ENCODE assay signal across 8 cellular contexts in the genomic region with DNA sequence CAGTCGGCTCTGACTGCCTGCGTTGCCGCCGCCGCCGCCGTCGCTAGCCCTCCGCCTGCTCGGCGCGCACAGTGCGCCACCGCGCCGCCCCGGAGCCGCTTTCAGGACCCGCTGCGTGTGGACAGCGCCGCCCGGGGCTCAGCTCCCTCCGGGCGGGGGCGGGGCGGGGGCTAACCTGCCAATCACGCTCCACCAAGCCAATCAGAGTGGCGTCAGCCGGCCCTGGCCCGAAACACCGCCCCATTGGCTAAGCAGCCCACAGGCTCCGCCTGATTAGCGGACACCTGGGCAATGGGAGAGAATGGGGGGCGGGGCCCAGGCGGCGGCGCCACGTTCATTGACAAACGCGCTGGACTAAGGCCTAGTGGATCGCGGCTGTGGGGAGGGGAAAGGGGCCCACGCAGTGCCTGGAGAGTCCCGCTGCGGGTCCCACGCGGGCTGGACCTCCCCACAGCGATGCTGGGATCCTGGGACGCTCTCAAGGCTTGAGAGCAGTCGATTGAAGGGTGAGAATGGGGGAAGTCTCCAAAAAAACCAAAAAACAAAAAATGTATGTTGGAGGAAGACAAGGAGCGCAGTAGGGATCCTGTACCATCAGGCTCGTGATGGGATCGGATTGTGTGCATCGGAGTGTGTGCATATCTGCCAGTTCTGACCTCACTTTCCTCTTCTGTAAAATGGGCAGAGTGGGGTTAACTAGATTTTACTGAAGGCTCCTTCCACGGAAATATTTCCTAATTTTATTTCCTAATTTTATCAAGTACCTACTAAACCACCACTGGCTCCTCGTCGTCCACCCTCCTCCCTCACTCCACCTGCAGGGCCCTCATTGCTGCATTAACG. TPM values are rescaled to one million over a fixed set of nuclear protein-coding genes. Genes with fewer than 3 reads are reported as not detected.
A peak's percentile ranks its signal among the peaks of the same experiment; 100 is the strongest.
DNase-seq lines count a peak whose midpoint lies in the region; ATAC-seq and TF ChIP-seq lines count a peak whose summit lies in the region.

No MANE protein-coding gene starts in this region.

- no peak for TF ChIP-seq RAD21 in Ishikawa (IDR thresholded peaks at IDR 0.05; ENCODE audit: low read depth)

- ATAC-seq in GM21619 (IDR thresholded peaks at IDR 0.05; ENCODE audit: unreplicated experiment) (peak; percentile 66), Panc1 (peak; percentile 97)

- TF ChIP-seq CTCF in Panc1 (IDR thresholded peaks at IDR 0.05) (no peak), neutrophil (IDR thresholded peaks at IDR 0.05) (no peak)

- H3K36me3 ChIP-seq in Panc1 (ENCODE audit: control insufficient read depth, insufficient read depth, low read length) (no peaks in the 10 kb centered on the region), neutrophil (no peaks in the 10 kb centered on the region)

- peak; percentile 98 for DNase-seq in DMS79 (lab: John Stamatoyannopoulos, UW)
- peak; percentile 65 for DNase-seq in Panc1 (ENCODE audit: low read depth, low spot score)
- peak; percentile 55 to 70 for DNase-seq in activated T-helper 1 cell treated with anti-CD3 and anti-CD28 coated beads, Interleukin-2, amount 50 U/mL, for 16 hours (ENCODE audit: low read depth in 1 of 2, low spot score in 1 of 2)
- DNase-seq in fibroblast of the conjunctiva (ENCODE audit: low read depth) = peak; percentile 67
- peak; percentile 60 for DNase-seq in superior temporal gyrus (ENCODE audit: extremely low spot score)

- H3K4me1 ChIP-seq in Panc1 (ENCODE audit: control insufficient read depth, insufficient read depth, low read length) (peaks cover 28% of the 10 kb centered on the region), neutrophil (ENCODE audit: control insufficient read depth in 1 of 2, insufficient read depth in 1 of 2, low read depth in 1 of 2, low read length in 1 of 2) (peaks cover 13 to 30% of the 10 kb centered on the region in 2 experiments)

- BruUV-seq in Panc1 (replicated peaks; lab: Mats Ljungman, UMichigan) = no TSS peak

- in situ Hi-C loops in Panc1 (cut with HindIII; ENCODE audit: low pct_unique_long_range_greater_than_20kb, low sequenced_read_pairs) = no loop called here

- peaks cover 62% of the 10 kb centered on the region for H3K27me3 ChIP-seq in Panc1 (ENCODE audit: control insufficient read depth, insufficient read depth, low read length)
- peaks cover 100% of the 10 kb centered on the region for H3K27me3 ChIP-seq in neutrophil

- CTCF ChIA-PET in Panc1 (lab: Charles Lee) = interaction anchor here (0.6 to 0.7 kb wide), 7 partner anchors 112 to 379 kb away, joined by 3 to 12 read pairs (median 3); no protein-coding TSS in a partner anchor

- POLR2A ChIA-PET in Panc1 (lab: Charles Lee) = interaction anchor here (0.6 kb wide), 4 partner anchors 53 to 866 kb away, joined by 4 to 8 read pairs (median 6); no protein-coding TSS in a partner anchor

- 0 out of 2 replicates have a peak, but pooled peaks have one; percentile 14 for TF ChIP-seq EP300 in Ishikawa (IDR thresholded peaks at IDR 0.05; ENCODE audit: borderline replicate concordance)

- H3K27ac ChIP-seq in Panc1 (ENCODE audit: low read length) (no peak overlapping the region), neutrophil (no peak overlapping the region)

- H3K4me3 ChIP-seq in Panc1 (ENCODE audit: low read depth in 2 of 2, low read length in 2 of 2) (peak overlapping the region; percentile 43 to 54), neutrophil (ENCODE audit: low read depth in 1 of 2, low read length in 1 of 2) (peak overlapping the region; percentile 15 to 30)

- H3K9me3 ChIP-seq in Panc1 (ENCODE audit: control insufficient read depth, insufficient read depth, low read depth, low read length) = no peaks in the 10 kb centered on the region
- H3K9me3 ChIP-seq in neutrophil = no peaks in the 10 kb centered on the region

- intact Hi-C loops in Panc1 (cut with micrococcal nuclease; ENCODE audit: unreplicated experiment) = no loop called here

TF ChIP-seq in Ishikawa, 13 proteins besides CTCF, POLR2A, EP300 and RAD21:
- TF ChIP-seq, protein P1, sequence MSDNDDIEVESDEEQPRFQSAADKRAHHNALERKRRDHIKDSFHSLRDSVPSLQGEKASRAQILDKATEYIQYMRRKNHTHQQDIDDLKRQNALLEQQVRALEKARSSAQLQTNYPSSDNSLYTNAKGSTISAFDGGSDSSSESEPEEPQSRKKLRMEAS (IDR thresholded peaks at IDR 0.05) = peak; percentile 86
- TF ChIP-seq, protein P2, sequence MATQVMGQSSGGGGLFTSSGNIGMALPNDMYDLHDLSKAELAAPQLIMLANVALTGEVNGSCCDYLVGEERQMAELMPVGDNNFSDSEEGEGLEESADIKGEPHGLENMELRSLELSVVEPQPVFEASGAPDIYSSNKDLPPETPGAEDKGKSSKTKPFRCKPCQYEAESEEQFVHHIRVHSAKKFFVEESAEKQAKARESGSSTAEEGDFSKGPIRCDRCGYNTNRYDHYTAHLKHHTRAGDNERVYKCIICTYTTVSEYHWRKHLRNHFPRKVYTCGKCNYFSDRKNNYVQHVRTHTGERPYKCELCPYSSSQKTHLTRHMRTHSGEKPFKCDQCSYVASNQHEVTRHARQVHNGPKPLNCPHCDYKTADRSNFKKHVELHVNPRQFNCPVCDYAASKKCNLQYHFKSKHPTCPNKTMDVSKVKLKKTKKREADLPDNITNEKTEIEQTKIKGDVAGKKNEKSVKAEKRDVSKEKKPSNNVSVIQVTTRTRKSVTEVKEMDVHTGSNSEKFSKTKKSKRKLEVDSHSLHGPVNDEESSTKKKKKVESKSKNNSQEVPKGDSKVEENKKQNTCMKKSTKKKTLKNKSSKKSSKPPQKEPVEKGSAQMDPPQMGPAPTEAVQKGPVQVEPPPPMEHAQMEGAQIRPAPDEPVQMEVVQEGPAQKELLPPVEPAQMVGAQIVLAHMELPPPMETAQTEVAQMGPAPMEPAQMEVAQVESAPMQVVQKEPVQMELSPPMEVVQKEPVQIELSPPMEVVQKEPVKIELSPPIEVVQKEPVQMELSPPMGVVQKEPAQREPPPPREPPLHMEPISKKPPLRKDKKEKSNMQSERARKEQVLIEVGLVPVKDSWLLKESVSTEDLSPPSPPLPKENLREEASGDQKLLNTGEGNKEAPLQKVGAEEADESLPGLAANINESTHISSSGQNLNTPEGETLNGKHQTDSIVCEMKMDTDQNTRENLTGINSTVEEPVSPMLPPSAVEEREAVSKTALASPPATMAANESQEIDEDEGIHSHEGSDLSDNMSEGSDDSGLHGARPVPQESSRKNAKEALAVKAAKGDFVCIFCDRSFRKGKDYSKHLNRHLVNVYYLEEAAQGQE (IDR thresholded peaks at IDR 0.05; ENCODE audit: low read depth) = peak; percentile 98
- TF ChIP-seq FOXM1 (IDR thresholded peaks at IDR 0.05; ENCODE audit: borderline replicate concordance, low read depth) = no peak
- peak; percentile 65 for TF ChIP-seq EGR1 (IDR thresholded peaks at IDR 0.05)

RNA-seq across cellular contexts. Expression of gene PAX5, which starts 6.3 kb away (rescaled TPM):
- 0.39 TPM for total RNA-seq in Panc1 (2021; ENCODE audit: unreplicated experiment)
- 0.05 TPM for polyA plus RNA-seq in Panc1 (2012; ENCODE audit: insufficient read length)
